28 cellular contexts compared by ENCODE assay signal in genomic region chr2:197559656-197560055, GRCh38. TPM values are rescaled to one million over a fixed set of nuclear protein-coding genes. Genes with fewer than 3 reads are reported as not detected.
A peak's percentile ranks its signal among the peaks of the same experiment; 100 is the strongest.
DNase-seq lines count a peak whose midpoint lies in the region; ATAC-seq, FAIRE-seq and TF ChIP-seq lines count a peak whose summit lies in the region.
"Had no signal": no experiment of that assay in that cellular context is flagged by ENCODE, and none has a peak within 500 bp of the region (broad histone marks: within the 10 kb centered on the region; RNA-seq: fewer than 3 reads in every experiment).

No MANE protein-coding gene starts in this region.

- no peak overlapping the region for H3K9ac ChIP-seq in astrocyte (ENCODE audit: low read length)
- H3K9ac ChIP-seq: BLaER1 treated with 17β-estradiol and CSF1 and Interleukin-3, amounts not matched to agents 10 nM and 100 nM had no signal

- peaks cover 34% of the 10 kb centered on the region for H3K36me3 Mint-ChIP-seq in CD4-positive, alpha-beta T cell (ENCODE audit: low read depth)
- H3K36me3 Mint-ChIP-seq in astrocyte (ENCODE audit: low read depth, unreplicated experiment), result peaks cover 19% of the 10 kb centered on the region

- H3K4me2 ChIP-seq in astrocyte (ENCODE audit: low read length), result no peak overlapping the region
- H3K4me2 ChIP-seq in OCI-LY7 (ENCODE audit: low read length), result no peak overlapping the region
- H3K4me2 ChIP-seq: BLaER1 treated with 17β-estradiol and CSF1 and Interleukin-3, amounts not matched to agents 10 nM and 100 nM had no signal

- FAIRE-seq in astrocyte (lab: Jason Lieb, UNC), result no peak
- FAIRE-seq: A204.1, GM12891, H1 had no signal

- H3K79me2 ChIP-seq in astrocyte (ENCODE audit: insufficient read depth, low read length), result no peaks in the 10 kb centered on the region
- no peaks in the 10 kb centered on the region for H3K79me2 ChIP-seq in OCI-LY7 (ENCODE audit: insufficient read depth, low read depth, low read length)

- H3K9me2 ChIP-seq in OCI-LY7 (ENCODE audit: insufficient read depth, low read length), result no peaks in the 10 kb centered on the region

- peak overlapping the region; percentile 5 for H3K27ac Mint-ChIP-seq in CD4-positive, alpha-beta T cell
- no peak overlapping the region for H3K27ac Mint-ChIP-seq in astrocyte (ENCODE audit: unreplicated experiment)

- intact Hi-C loops in CD4-positive, alpha-beta T cell (cut with DNase I, micrococcal nuclease), result no loop called here
- intact Hi-C loops in dorsolateral prefrontal cortex (cut with DNase I), result loop anchor here in 1 of 2 donors (5.0 kb wide), 1 partner anchor 42 kb away; the partner anchor contains the start of gene MOB4
- intact Hi-C loops in OCI-LY7 (cut with micrococcal nuclease; ENCODE audit: unreplicated experiment), result no loop called here

- no peaks in the 10 kb centered on the region for H3K27me3 Mint-ChIP-seq in CD4-positive, alpha-beta T cell
- no peaks in the 10 kb centered on the region for H3K27me3 Mint-ChIP-seq in astrocyte (ENCODE audit: low read depth, unreplicated experiment)

- no peak for ATAC-seq in CD4-positive, alpha-beta T cell (ENCODE audit: poor library complexity)
- ATAC-seq: CD8-positive, alpha-beta T cell; HCT116; Panc1 had no signal

- no peaks in the 10 kb centered on the region for H3K4me1 ChIP-seq in astrocyte (ENCODE audit: insufficient read depth, low read length)
- no peaks in the 10 kb centered on the region for H3K4me1 ChIP-seq in OCI-LY7 (ENCODE audit: insufficient read depth, low read length, poor library complexity, severe bottlenecking)
- H3K4me1 ChIP-seq: Caco-2 had no signal

- H3K4me3 ChIP-seq in astrocyte (ENCODE audit: insufficient read depth, low read depth, low read length), result no peak overlapping the region
- H3K4me3 ChIP-seq in dorsolateral prefrontal cortex, result peak overlapping the region in 33 of 59 donors; percentile 1 to 56 (median 34)
- H3K4me3 ChIP-seq in OCI-LY7 (ENCODE audit: low read depth, low read length, poor library complexity, severe bottlenecking), result no peak overlapping the region
- H3K4me3 ChIP-seq: BLaER1 treated with 17β-estradiol and CSF1 and Interleukin-3, amounts not matched to agents 10 nM and 100 nM had no signal

- CTCF ChIA-PET in CD4-positive, alpha-beta T cell (lab: Charles Lee), result interaction anchor here (0.7 kb wide), 1 partner anchor 40 kb away, joined by 3 read pairs; no protein-coding TSS in a partner anchor
- CTCF ChIA-PET in OCI-LY7 (lab: Charles Lee; ENCODE audit: unreplicated experiment), result no interaction called here

- no TSS peak for BruUV-seq in OCI-LY7 (replicated peaks; lab: Mats Ljungman, UMichigan)

- H2AFZ ChIP-seq in astrocyte (ENCODE audit: low read depth, low read length) (no peak overlapping the region), OCI-LY7 (ENCODE audit: low read length) (no peak overlapping the region)

- DNase-seq in CD4-positive, alpha-beta T cell, result no peak
- peak; percentile 43 for DNase-seq in astrocyte (ENCODE audit: low read depth)
- DNase-seq in dorsolateral prefrontal cortex, result no peak
- no peak for DNase-seq in substantia nigra (lab: John Stamatoyannopoulos, UW)
- no peak for DNase-seq in NCI-H187 treated with DMSO at 0.1 percent for 48 hours (lab: John Stamatoyannopoulos, UW)
- no peak for DNase-seq in NCI-H1417 treated with DMSO at 0.1 percent for 48 hours (lab: John Stamatoyannopoulos, UW)
- DNase-seq in stimulated activated CD4-positive, alpha-beta T cell treated with anti-CD3 and anti-CD28 coated beads, Interleukin-4, amount 100 ng/mL, for 4 hours, result no peak
- DNase-seq in OCI-LY7 (ENCODE audit: low spot score), result no peak
- DNase-seq: AML-193; Caco-2; CD8-positive, alpha-beta T cell; DMS79; EL; GDM1; NCI-H1092; NCI-H1436; NCI-H2029; NCI-H446; NCI-H524 treated with DMSO at 0.1 percent for 48 hours; NCI-H82; SHP77 had no signal

- H3K4me1 Mint-ChIP-seq in CD4-positive, alpha-beta T cell (ENCODE audit: low read depth), result peaks cover 8% of the 10 kb centered on the region
- H3K4me1 Mint-ChIP-seq in astrocyte (ENCODE audit: low read depth, unreplicated experiment), result peaks cover 4% of the 10 kb centered on the region

- no peaks in the 10 kb centered on the region for H3K9me3 Mint-ChIP-seq in CD4-positive, alpha-beta T cell
- peaks cover 2% of the 10 kb centered on the region for H3K9me3 Mint-ChIP-seq in astrocyte (ENCODE audit: unreplicated experiment)
- H3K9me3 Mint-ChIP-seq: CD8-positive, alpha-beta T cell had no signal

- H3K36me3 ChIP-seq in astrocyte (ENCODE audit: insufficient read depth, low read length) (peaks cover 3% of the 10 kb centered on the region), OCI-LY7 (ENCODE audit: insufficient read depth, low read length) (peaks cover 36% of the 10 kb centered on the region)

- no peaks in the 10 kb centered on the region for H4K20me1 ChIP-seq in astrocyte (ENCODE audit: insufficient read depth, low read length)
- no peaks in the 10 kb centered on the region for H4K20me1 ChIP-seq in OCI-LY7 (ENCODE audit: insufficient read depth, low read length)
- H4K20me1 ChIP-seq: BLaER1 treated with 17β-estradiol and CSF1 and Interleukin-3, amounts not matched to agents 10 nM and 100 nM had no signal

- H3K27ac ChIP-seq in CD4-positive, alpha-beta T cell (ENCODE audit: low read depth, low read length), result no peak overlapping the region
- H3K27ac ChIP-seq in astrocyte (ENCODE audit: low read depth, low read length), result no peak overlapping the region
- peak overlapping the region; percentile 3 to 94 (median 85) for H3K27ac ChIP-seq in dorsolateral prefrontal cortex
- peak overlapping the region; percentile 65 for H3K27ac ChIP-seq in substantia nigra (ENCODE audit: low read depth, low read length, poor library complexity, severe bottlenecking)
- no peak overlapping the region for H3K27ac ChIP-seq in OCI-LY7 (ENCODE audit: low read depth, low read length, poor library complexity, severe bottlenecking)
- H3K27ac ChIP-seq: BLaER1 treated with 17β-estradiol and CSF1 and Interleukin-3, amounts not matched to agents 10 nM and 100 nM; RWPE1 had no signal

- H3K27me3 ChIP-seq in CD4-positive, alpha-beta T cell (ENCODE audit: control insufficient read depth, insufficient read depth, low read length), result no peaks in the 10 kb centered on the region
- H3K27me3 ChIP-seq in astrocyte (ENCODE audit: insufficient read depth, low read length), result no peaks in the 10 kb centered on the region
- no peaks in the 10 kb centered on the region for H3K27me3 ChIP-seq in dorsolateral prefrontal cortex
- H3K27me3 ChIP-seq: BLaER1 treated with 17β-estradiol and CSF1 and Interleukin-3, amounts not matched to agents 10 nM and 100 nM had no signal

- POLR2A ChIA-PET in CD4-positive, alpha-beta T cell (lab: Charles Lee), result no interaction called here
- POLR2A ChIA-PET in OCI-LY7 (lab: Charles Lee), result interaction anchor here (1.0 kb wide), 1 partner anchor 17 kb away, joined by 5 read pairs; no protein-coding TSS in a partner anchor

- TF ChIP-seq CTCF in CD4-positive, alpha-beta T cell (IDR thresholded peaks at IDR 0.05), result no peak
- TF ChIP-seq CTCF in astrocyte (IDR thresholded peaks at IDR 0.05; ENCODE audit: insufficient read depth, low read depth, low read length) (no peak), dorsolateral prefrontal cortex (IDR thresholded peaks at IDR 0.05 in 54 of 56, conservative IDR thresholded peaks at IDR 0.05 in 2 of 56; ENCODE audit: low read depth in 1 of 56, partially characterized antibody in 56 of 56) (no peak), OCI-LY7 (conservative IDR thresholded peaks at IDR 0.05; ENCODE audit: low read length) (no peak)

- H3K4me3 Mint-ChIP-seq in CD4-positive, alpha-beta T cell, result no peak overlapping the region
- H3K4me3 Mint-ChIP-seq in astrocyte (ENCODE audit: unreplicated experiment), result no peak overlapping the region
- H3K4me3 Mint-ChIP-seq: CD8-positive, alpha-beta T cell had no signal

- H3K9me3 ChIP-seq in CD4-positive, alpha-beta T cell (ENCODE audit: control insufficient read depth, low read length), result no peaks in the 10 kb centered on the region
- H3K9me3 ChIP-seq in astrocyte (ENCODE audit: insufficient read depth, low read depth, low read length) (no peaks in the 10 kb centered on the region), OCI-LY7 (ENCODE audit: low read length) (no peaks in the 10 kb centered on the region)

RNA-seq across cellular contexts. Expression of gene MOB4, which starts 43.8 kb away (rescaled TPM):
- 10 to 100 TPM; 28.4 to 29.8 TPM for total RNA-seq in CD4-positive, alpha-beta T cell
- total RNA-seq in astrocyte (30.4 and 31.0 TPM in 2 replicates), dorsolateral prefrontal cortex (10 to 100 TPM; 12.8 to 47.5 (median 26.2) TPM), OCI-LY7 (2022) (34.6 and 36.6 TPM in 2 replicates)
- 23.0 and 27.6 TPM in 2 replicates for total RNA-seq in OCI-LY7 (2014; rRNA removed; shearing (Covaris generic))

RNA-seq across cellular contexts. Expression of gene HSPE1, which starts 59.5 kb away (rescaled TPM):
- total RNA-seq in CD4-positive, alpha-beta T cell, result 10 to 100 TPM; 50.8 to 56.2 TPM
- 114 and 139 TPM in 2 replicates for total RNA-seq in astrocyte
- total RNA-seq in dorsolateral prefrontal cortex, result 100 to 1,000 TPM in 26 of 120 experiments, 10 to 100 TPM in 94; 54.9 to 298 (median 81.8) TPM
- 189 and 314 TPM in 2 replicates for total RNA-seq in OCI-LY7 (2014; rRNA removed; shearing (Covaris generic))
- 219 and 259 TPM in 2 replicates for total RNA-seq in OCI-LY7 (2022)

Comparison
In these comparisons a context has a peak if more than half of its experiments do, and no peak if none do; other contexts are left out.
1. H3K27ac ChIP-seq: peak in dorsolateral prefrontal cortex (59 of 59) and substantia nigra (single experiment); none in CD4-positive, alpha-beta T cell (single experiment), astrocyte (single experiment) and OCI-LY7 (single experiment).
2. H3K4me3 ChIP-seq: peak in dorsolateral prefrontal cortex (33 of 59); none in astrocyte (single experiment) and OCI-LY7 (single experiment).